ENCODE assay signal across 17 cellular contexts in genomic region chr17:30091771-30092170, GRCh38. TPM values are rescaled to one million over a fixed set of nuclear protein-coding genes. Genes with fewer than 3 reads are reported as not detected.
DNase-seq lines count a peak whose midpoint lies in the region; FAIRE-seq and TF ChIP-seq lines count a peak whose summit lies in the region.
"Had no signal": no experiment of that assay in that cellular context is flagged by ENCODE, and none has a peak within 500 bp of the region (broad histone marks: within the 10 kb centered on the region; RNA-seq: fewer than 3 reads in every experiment).

No MANE protein-coding gene starts in this region.

- H3K36me3 Mint-ChIP-seq in activated naive CD4-positive, alpha-beta T cell treated with anti-CD3 and anti-CD28 coated beads for 36 hours (ENCODE audit: low read depth) = no peaks in the 10 kb centered on the region

- peaks cover 3% of the 10 kb centered on the region for H3K4me1 Mint-ChIP-seq in activated naive CD4-positive, alpha-beta T cell treated with anti-CD3 and anti-CD28 coated beads for 36 hours (ENCODE audit: low read depth)

- H3K4me3 Mint-ChIP-seq in activated naive CD4-positive, alpha-beta T cell treated with anti-CD3 and anti-CD28 coated beads for 36 hours = no peak overlapping the region
- H3K4me3 Mint-ChIP-seq: activated T-helper 1 cell treated with anti-CD3 and anti-CD28 coated beads, Interleukin-12 subunit alpha, Interleukin-12 subunit beta, Interleukin-2, Interleukin-4 antibody, amounts not matched to agents 30 ng/mL and 10 ng/mL and 1 ng/mL, durations not matched to agents 14 hours and 24 hours and 36 hours; stimulated activated naive CD8-positive, alpha-beta T cell treated with anti-CD3 and anti-CD28 coated beads, Interleukin-15, Interleukin-2, amounts not matched to agents 100 ng/mL and 50 ng/mL, for 24 hours had no signal

- H3K4me1 ChIP-seq in prostate gland (replicated peaks) = no peaks in the 10 kb centered on the region
- H3K4me1 ChIP-seq: parathyroid adenoma had no signal

- WGBS in prostate gland = 78% methylated on average over 6 of the region's 6 CpGs

- H3K4me3 ChIP-seq in epithelial cell of proximal tubule (ENCODE audit: low read depth, low read length) (no peak overlapping the region), retinal pigment epithelial cell (ENCODE audit: low read length) (no peak overlapping the region), prostate gland (no peak overlapping the region)
- H3K4me3 ChIP-seq: heart right ventricle, lung had no signal

- DNase-seq in ELR (ENCODE audit: low read depth) (peak; percentile 91), RCC 7860 (ENCODE audit: low spot score) (peak; percentile 73), epithelial cell of proximal tubule (ENCODE audit: low read depth) (peak; percentile 38), retinal pigment epithelial cell (ENCODE audit: low read depth) (peak; percentile 8), caudate nucleus (lab: John Stamatoyannopoulos, UW) (no peak), prostate gland (ENCODE audit: low spot score) (no peak), nucleus accumbens (lab: John Stamatoyannopoulos, UW) (no peak)
- no peak for DNase-seq in activated naive CD4-positive, alpha-beta T cell treated with anti-CD3 and anti-CD28 coated beads for 36 hours
- DNase-seq: cerebellar nuclear complex; heart right ventricle; NCI-H1417 treated with DMSO at 0.1 percent for 48 hours; NCI-H774; stimulated activated CD4-positive, alpha-beta T cell treated with anti-CD3 and anti-CD28 coated beads, Interleukin-4, amount 100 ng/mL, for 1 hour had no signal

- H3K27ac Mint-ChIP-seq in activated naive CD4-positive, alpha-beta T cell treated with anti-CD3 and anti-CD28 coated beads for 36 hours = no peak overlapping the region
- H3K27ac Mint-ChIP-seq: activated T-helper 1 cell treated with anti-CD3 and anti-CD28 coated beads, Interleukin-12 subunit alpha, Interleukin-12 subunit beta, Interleukin-2, Interleukin-4 antibody, amounts not matched to agents 30 ng/mL and 10 ng/mL and 1 ng/mL, durations not matched to agents 14 hours and 24 hours and 36 hours; stimulated activated naive CD8-positive, alpha-beta T cell treated with anti-CD3 and anti-CD28 coated beads, Interleukin-15, Interleukin-2, amounts not matched to agents 100 ng/mL and 50 ng/mL, for 24 hours had no signal

- CTCF ChIA-PET in activated naive CD4-positive, alpha-beta T cell treated with anti-CD3 and anti-CD28 coated beads for 36 hours (lab: Charles Lee) = interaction anchor here (0.6 to 6.5 kb wide), 8 partner anchors 15 to 386 kb away, joined by 3 to 59 read pairs (median 3); no protein-coding TSS in a partner anchor

- H3K9me3 ChIP-seq in prostate gland = no peaks in the 10 kb centered on the region
- H3K9me3 ChIP-seq: heart right ventricle had no signal

- no peaks in the 10 kb centered on the region for H3K36me3 ChIP-seq in prostate gland
- H3K36me3 ChIP-seq: heart right ventricle had no signal

- no peaks in the 10 kb centered on the region for H3K9me3 Mint-ChIP-seq in activated naive CD4-positive, alpha-beta T cell treated with anti-CD3 and anti-CD28 coated beads for 36 hours
- H3K9me3 Mint-ChIP-seq: activated T-helper 1 cell treated with anti-CD3 and anti-CD28 coated beads, Interleukin-12 subunit alpha, Interleukin-12 subunit beta, Interleukin-2, Interleukin-4 antibody, amounts not matched to agents 30 ng/mL and 10 ng/mL and 1 ng/mL, durations not matched to agents 14 hours and 24 hours and 36 hours had no signal

- H3K27me3 ChIP-seq in prostate gland (replicated peaks; ENCODE audit: insufficient read depth) = no peaks in the 10 kb centered on the region

- no peak for TF ChIP-seq POLR2A in prostate gland (IDR thresholded peaks at IDR 0.05)

- peaks cover 12% of the 10 kb centered on the region for H3K27me3 Mint-ChIP-seq in activated naive CD4-positive, alpha-beta T cell treated with anti-CD3 and anti-CD28 coated beads for 36 hours (ENCODE audit: low read depth)

- H3K27ac ChIP-seq in caudate nucleus (ENCODE audit: low read depth, low read length) (no peak overlapping the region), prostate gland (no peak overlapping the region)
- H3K27ac ChIP-seq: heart right ventricle, parathyroid adenoma had no signal

- no peak for TF ChIP-seq CTCF in epithelial cell of proximal tubule (conservative IDR thresholded peaks at IDR 0.05; ENCODE audit: low read depth, low read length)
- TF ChIP-seq CTCF in retinal pigment epithelial cell (conservative IDR thresholded peaks at IDR 0.05; ENCODE audit: low read depth, low read length) = no peak
- TF ChIP-seq CTCF in prostate gland (IDR thresholded peaks at IDR 0.05) = no peak

- intact Hi-C loops in prostate gland (cut with DNase I) = loop anchor here (10.0 kb wide), 1 partner anchor 287 kb away; no protein-coding TSS in a partner anchor
- intact Hi-C loops in activated naive CD4-positive, alpha-beta T cell treated with anti-CD3 and anti-CD28 coated beads for 36 hours (cut with micrococcal nuclease) = loop anchor here (2.0 to 5.0 kb wide), 2 partner anchors 285 to 454 kb away; no protein-coding TSS in a partner anchor

- FAIRE-seq in RCC 7860 (lab: Jason Lieb, UNC) = peak; percentile 63

RNA-seq across cellular contexts. Expression of gene NSRP1, which starts 24.8 kb away (rescaled TPM):
- total RNA-seq in epithelial cell of proximal tubule (6.9 and 7.0 TPM in 2 replicates), prostate gland (10 to 100 TPM; 21.1 TPM)
- total RNA-seq in activated naive CD4-positive, alpha-beta T cell treated with anti-CD3 and anti-CD28 coated beads for 36 hours = 10 to 100 TPM; 21.4 to 21.5 TPM

Comparison
In these comparisons a context has a peak if more than half of its experiments do, and no peak if none do; other contexts are left out.
1. DNase-seq: peak in ELR (single experiment), RCC 7860 (single experiment), epithelial cell of proximal tubule (single experiment) and retinal pigment epithelial cell (single experiment); none in caudate nucleus (0 of 61), prostate gland (single experiment), nucleus accumbens (0 of 56) and activated naive CD4-positive, alpha-beta T cell treated with anti-CD3 and anti-CD28 coated beads for 36 hours (single experiment).